ENCODE assay signal across 13 cellular contexts in genomic region chr10:3866347-3866746, GRCh38.
DNase-seq lines count a peak whose midpoint lies in the region; ATAC-seq, FAIRE-seq and TF ChIP-seq lines count a peak whose summit lies in the region.
"Had no signal": no experiment of that assay in that cellular context is flagged by ENCODE, and none has a peak within 500 bp of the region (broad histone marks: within the 10 kb centered on the region; RNA-seq: fewer than 3 reads in every experiment).

No MANE protein-coding gene starts in this region.

- no peak for TF ChIP-seq POLR2A in HCT116 (IDR thresholded peaks at IDR 0.05; ENCODE audit: borderline replicate concordance, extremely low read depth, insufficient read depth, insufficient read length)

- no peaks in the 10 kb centered on the region for H4K20me1 ChIP-seq in HCT116 (ENCODE audit: insufficient read depth)

- peak overlapping the region; percentile 36 for H2AFZ ChIP-seq in HCT116 (ENCODE audit: low read depth, low read length, poor library complexity, severe bottlenecking)

- POLR2A ChIA-PET in HCT116 (lab: Charles Lee): interaction anchor here (1.4 kb wide), 1 partner anchor 14 kb away, joined by 3 read pairs; no protein-coding TSS in a partner anchor
- POLR2A ChIA-PET in activated CD4-positive, alpha-beta memory T cell treated with anti-CD3 and anti-CD28 coated beads, Interleukin-2, amount 10 ng/mL, durations not matched to agents 7 days and 5 days (lab: Charles Lee): interaction anchor here (0.9 to 6.9 kb wide), 12 partner anchors 9 to 95 kb away, joined by 3 to 57 read pairs (median 4); partner anchors contain the start of gene KLF6

- CTCF ChIA-PET in HCT116 (lab: Charles Lee): no interaction called here
- CTCF ChIA-PET in activated CD4-positive, alpha-beta memory T cell treated with anti-CD3 and anti-CD28 coated beads, Interleukin-2, amount 10 ng/mL, durations not matched to agents 7 days and 5 days (lab: Charles Lee): no interaction called here

- H3K4me3 Mint-ChIP-seq in activated T-cell treated with anti-CD3 and anti-CD28 coated beads, Interleukin-2, amount 50 U/mL, for 72 hours: peak overlapping the region; percentile 44 to 62
- H3K4me3 Mint-ChIP-seq in activated CD4-positive, alpha-beta memory T cell treated with anti-CD3 and anti-CD28 coated beads, Interleukin-2, amount 10 ng/mL, durations not matched to agents 7 days and 5 days: no peak overlapping the region

- peak; percentile 65 to 68 for ATAC-seq in activated T-cell treated with anti-CD3 and anti-CD28 coated beads, Interleukin-2, amount 50 U/mL, for 72 hours (replicated peaks in 1 of 2)
- ATAC-seq in HCT116: no peak
- no peak for ATAC-seq in GM18519 (IDR thresholded peaks at IDR 0.05; ENCODE audit: low FRiP score, unreplicated experiment)

- H3K4me3 ChIP-seq in HCT116 (replicated peaks in 1 of 2; ENCODE audit: low read depth in 1 of 2, low read length in 2 of 2) (no peak overlapping the region), neutrophil (ENCODE audit: low read depth in 1 of 2, low read length in 1 of 2) (no peak overlapping the region)
- H3K4me3 ChIP-seq: ovary, SJCRH30 had no signal

- no peak for TF ChIP-seq RAD21 in HCT116 (IDR thresholded peaks at IDR 0.05; ENCODE audit: low read depth)

- no peak for TF ChIP-seq CTCF in HCT116 (IDR thresholded peaks at IDR 0.05 in 2 of 3, conservative IDR thresholded peaks at IDR 0.05 in 1 of 3; ENCODE audit: borderline replicate concordance in 1 of 3, insufficient read depth in 1 of 3, low read depth in 2 of 3, low read length in 2 of 3)
- no peak for TF ChIP-seq CTCF in neutrophil (IDR thresholded peaks at IDR 0.05)
- TF ChIP-seq CTCF in D721Med (IDR thresholded peaks at IDR 0.05; ENCODE audit: insufficient read depth, missing control alignments): no peak

- no peaks in the 10 kb centered on the region for H3K36me3 Mint-ChIP-seq in activated T-cell treated with anti-CD3 and anti-CD28 coated beads, Interleukin-2, amount 50 U/mL, for 72 hours (ENCODE audit: insufficient read depth in 2 of 2)
- no peaks in the 10 kb centered on the region for H3K36me3 Mint-ChIP-seq in activated CD4-positive, alpha-beta memory T cell treated with anti-CD3 and anti-CD28 coated beads, Interleukin-2, amount 10 ng/mL, durations not matched to agents 7 days and 5 days (ENCODE audit: low read depth)

- H3K36me3 ChIP-seq in HCT116 (ENCODE audit: control insufficient read depth in 1 of 2, insufficient read depth in 2 of 2, low read length in 2 of 2) (no peaks in the 10 kb centered on the region), neutrophil (no peaks in the 10 kb centered on the region)
- H3K36me3 ChIP-seq: ovary, SJCRH30 had no signal

- H3K4me2 ChIP-seq in HCT116 (ENCODE audit: low read length): no peak overlapping the region

- BruUV-seq in HCT116 (replicated peaks; lab: Mats Ljungman, UMichigan): no TSS peak

- H3K9me3 ChIP-seq in HCT116 (ENCODE audit: control insufficient read depth in 1 of 2, insufficient read depth in 1 of 2, low read depth in 1 of 2, low read length in 2 of 2): no peaks in the 10 kb centered on the region
- H3K9me3 ChIP-seq in neutrophil: no peaks in the 10 kb centered on the region
- H3K9me3 ChIP-seq: ovary, SJCRH30 had no signal

- no peaks in the 10 kb centered on the region for H3K27me3 Mint-ChIP-seq in activated T-cell treated with anti-CD3 and anti-CD28 coated beads, Interleukin-2, amount 50 U/mL, for 72 hours (ENCODE audit: low read depth)
- no peaks in the 10 kb centered on the region for H3K27me3 Mint-ChIP-seq in activated CD4-positive, alpha-beta memory T cell treated with anti-CD3 and anti-CD28 coated beads, Interleukin-2, amount 10 ng/mL, durations not matched to agents 7 days and 5 days

- H3K79me2 ChIP-seq in HCT116 (ENCODE audit: insufficient read depth, low read length): no peaks in the 10 kb centered on the region

- no peak overlapping the region for H3K9ac ChIP-seq in HCT116 (ENCODE audit: low read length)

- H3K27ac Mint-ChIP-seq in activated T-cell treated with anti-CD3 and anti-CD28 coated beads, Interleukin-2, amount 50 U/mL, for 72 hours: peak overlapping the region; percentile 99
- H3K27ac Mint-ChIP-seq in activated CD4-positive, alpha-beta memory T cell treated with anti-CD3 and anti-CD28 coated beads, Interleukin-2, amount 10 ng/mL, durations not matched to agents 7 days and 5 days: peak overlapping the region; percentile 49

- H3K9me3 Mint-ChIP-seq in activated T-cell treated with anti-CD3 and anti-CD28 coated beads, Interleukin-2, amount 50 U/mL, for 72 hours: peaks cover 0 to 3% of the 10 kb centered on the region in 2 donors
- no peaks in the 10 kb centered on the region for H3K9me3 Mint-ChIP-seq in activated CD4-positive, alpha-beta memory T cell treated with anti-CD3 and anti-CD28 coated beads, Interleukin-2, amount 10 ng/mL, durations not matched to agents 7 days and 5 days

- H3K4me1 Mint-ChIP-seq in activated T-cell treated with anti-CD3 and anti-CD28 coated beads, Interleukin-2, amount 50 U/mL, for 72 hours (ENCODE audit: low read depth): peaks cover 73% of the 10 kb centered on the region
- H3K4me1 Mint-ChIP-seq in activated CD4-positive, alpha-beta memory T cell treated with anti-CD3 and anti-CD28 coated beads, Interleukin-2, amount 10 ng/mL, durations not matched to agents 7 days and 5 days: peaks cover 46% of the 10 kb centered on the region

- 0 out of 2 replicates have a peak, but pooled peaks cover 2% of the 10 kb centered on the region for H3K9me2 ChIP-seq in HCT116 (ENCODE audit: insufficient read depth)

- intact Hi-C loops in HCT116 (cut with micrococcal nuclease): no loop called here

- FAIRE-seq in D721Med (lab: Jason Lieb, UNC): no peak

- H3K27me3 ChIP-seq in HCT116 (ENCODE audit: insufficient read depth, low read length) (no peaks in the 10 kb centered on the region), neutrophil (no peaks in the 10 kb centered on the region)
- H3K27me3 ChIP-seq: ovary, SJCRH30 had no signal

- DNase-seq in activated T-cell treated with anti-CD3 and anti-CD28 coated beads, Interleukin-2, amount 50 U/mL, for 72 hours: peak; percentile 39 to 47
- no peak for DNase-seq in activated T-cell treated with anti-CD3 and anti-CD28 coated beads for 4 hours
- no peak for DNase-seq in HCT116 (ENCODE audit: low read depth, low spot score)
- DNase-seq in activated CD4-positive, alpha-beta memory T cell treated with anti-CD3 and anti-CD28 coated beads, Interleukin-2, amount 10 ng/mL, durations not matched to agents 7 days and 5 days: no peak
- DNase-seq in D721Med (ENCODE audit: insufficient read length, low spot score): no peak
- DNase-seq in Ammon's horn (ENCODE audit: low spot score): no peak
- DNase-seq: activated effector memory CD4-positive, alpha-beta T cell treated with anti-CD3 and anti-CD28 coated beads, Interleukin-2, amount 50 U/mL, for 16 hours; mammary epithelial cell; NCI-H1436 treated with DMSO at 0.1 percent for 48 hours; ovary; SJCRH30 had no signal

- peaks cover 2 to 31% of the 10 kb centered on the region in 2 experiments; a peak in 3 of 4 replicates for H3K4me1 ChIP-seq in HCT116 (ENCODE audit: control insufficient read depth in 1 of 2, insufficient read depth in 2 of 2, low read length in 2 of 2)
- no peaks in the 10 kb centered on the region for H3K4me1 ChIP-seq in neutrophil (ENCODE audit: control insufficient read depth in 1 of 2, insufficient read depth in 1 of 2, low read depth in 1 of 2, low read length in 1 of 2)
- H3K4me1 ChIP-seq: SJCRH30 had no signal

- RAD21 ChIA-PET in HCT116 (lab: Charles Lee; ENCODE audit: low non-redundant PET in 1 of 2, low total read pairs in 2 of 2, uncharacterized antibody in 2 of 2, unreplicated experiment in 2 of 2): no interaction called here

- H3K27ac ChIP-seq in HCT116 (ENCODE audit: low read depth, low read length) (no peak overlapping the region), neutrophil (peak overlapping the region; percentile 4)
- H3K27ac ChIP-seq: ovary, SJCRH30 had no signal

TF ChIP-seq in HCT116, 20 proteins besides CTCF, POLR2A, EP300 and RAD21:
- TF ChIP-seq CBX3 (IDR thresholded peaks at IDR 0.05; ENCODE audit: low read depth): no peak
- TF ChIP-seq MAX (IDR thresholded peaks at IDR 0.05): no peak
- no peak for TF ChIP-seq ZNF274 (IDR thresholded peaks at IDR 0.05; ENCODE audit: low read depth, low read length)
- TF ChIP-seq ELF1 (IDR thresholded peaks at IDR 0.05; ENCODE audit: borderline replicate concordance, low read depth): no peak
- TF ChIP-seq EGR1 (IDR thresholded peaks at IDR 0.05; ENCODE audit: low read depth): no peak
- TF ChIP-seq POLR2AphosphoS5 (IDR thresholded peaks at IDR 0.05; ENCODE audit: low read depth, low read length): no peak
- TF ChIP-seq ZBTB33 (IDR thresholded peaks at IDR 0.05; ENCODE audit: extremely low read depth, insufficient replicate concordance, low read length): no peak
- no peak for TF ChIP-seq ZFX (IDR thresholded peaks at IDR 0.05)
- no peak for TF ChIP-seq EZH2phosphoT487 (IDR thresholded peaks at IDR 0.05; ENCODE audit: borderline replicate concordance)
- TF ChIP-seq JUND (IDR thresholded peaks at IDR 0.05): no peak

Comparison
In these comparisons a context has a peak if more than half of its experiments do, and no peak if none do; other contexts are left out.
1. DNase-seq: peak in activated T-cell treated with anti-CD3 and anti-CD28 coated beads, Interleukin-2, amount 50 U/mL, for 72 hours (2 of 2); none in activated T-cell treated with anti-CD3 and anti-CD28 coated beads for 4 hours (single experiment), HCT116 (single experiment), activated CD4-positive, alpha-beta memory T cell treated with anti-CD3 and anti-CD28 coated beads, Interleukin-2, amount 10 ng/mL, durations not matched to agents 7 days and 5 days (single experiment), D721Med (single experiment) and Ammon's horn (single experiment).
2. ATAC-seq: peak in activated T-cell treated with anti-CD3 and anti-CD28 coated beads, Interleukin-2, amount 50 U/mL, for 72 hours (2 of 2); none in HCT116 (single experiment) and GM18519 (single experiment).